Comparison of ENCODE assay signal across 8 cellular contexts in genomic region chr1:34681481-34682451, GRCh38.
DNase-seq lines count a peak whose midpoint lies in the region; FAIRE-seq and TF ChIP-seq lines count a peak whose summit lies in the region.

No MANE protein-coding gene starts in this region.

- no peak for TF ChIP-seq EP300 in esophagus muscularis mucosa (IDR thresholded peaks at IDR 0.05)

- no peak overlapping the region for H3K4me3 Mint-ChIP-seq in activated CD4-positive, alpha-beta T cell treated with anti-CD3 and anti-CD28 coated beads, Interleukin-2, amount 10 ng/mL, durations not matched to agents 24 days and 14 days
- no peak overlapping the region for H3K4me3 Mint-ChIP-seq in neural progenitor cell

- H3K36me3 Mint-ChIP-seq in activated CD4-positive, alpha-beta T cell treated with anti-CD3 and anti-CD28 coated beads, Interleukin-2, amount 10 ng/mL, durations not matched to agents 24 days and 14 days (ENCODE audit: low read depth), result peaks cover 2% of the 10 kb centered on the region
- H3K36me3 Mint-ChIP-seq in neural progenitor cell, result peaks cover 2% of the 10 kb centered on the region

- no peak overlapping the region for H3K4me2 ChIP-seq in neural progenitor cell

- TF ChIP-seq CTCF in 22Rv1 (IDR thresholded peaks at IDR 0.05) (peak; percentile 84), esophagus muscularis mucosa (IDR thresholded peaks at IDR 0.05) (peak; percentile 40 to 77 (median 63)), neural progenitor cell (IDR thresholded peaks at IDR 0.05) (peak; percentile 84)

- FAIRE-seq in G401.6 (lab: Jason Lieb, UNC), result peak; percentile 61

- DNase-seq in NCI-H1694 (lab: John Stamatoyannopoulos, UW) (peak; percentile 53), esophagus muscularis mucosa (ENCODE audit: extremely low spot score) (no peak), neural progenitor cell (ENCODE audit: low spot score) (peak; percentile 62), ureter (ENCODE audit: low spot score) (peak; percentile 60)
- DNase-seq in activated CD4-positive, alpha-beta T cell treated with anti-CD3 and anti-CD28 coated beads, Interleukin-2, amount 10 ng/mL, durations not matched to agents 24 days and 14 days, result peak; percentile 85
- DNase-seq in central memory CD4-positive, alpha-beta T cell, result no peak

- H3K27ac Mint-ChIP-seq in activated CD4-positive, alpha-beta T cell treated with anti-CD3 and anti-CD28 coated beads, Interleukin-2, amount 10 ng/mL, durations not matched to agents 24 days and 14 days, result no peak overlapping the region
- H3K27ac Mint-ChIP-seq in neural progenitor cell, result no peak overlapping the region

- no peak overlapping the region for H2AFZ ChIP-seq in neural progenitor cell (replicated peaks)

- no peak overlapping the region for H3K27ac ChIP-seq in 22Rv1
- no peak overlapping the region for H3K27ac ChIP-seq in esophagus muscularis mucosa (replicated peaks in 1 of 4)
- no peak overlapping the region for H3K27ac ChIP-seq in neural progenitor cell

- intact Hi-C loops in activated CD4-positive, alpha-beta T cell treated with anti-CD3 and anti-CD28 coated beads, Interleukin-2, amount 10 ng/mL, durations not matched to agents 24 days and 14 days (cut with micrococcal nuclease), result no loop called here
- intact Hi-C loops in esophagus muscularis mucosa (cut with DNase I), result no loop called here

- H4K20me1 ChIP-seq in neural progenitor cell (ENCODE audit: low read depth), result no peaks in the 10 kb centered on the region

- H3K4me3 ChIP-seq in esophagus muscularis mucosa, result no peak overlapping the region
- H3K4me3 ChIP-seq in neural progenitor cell, result no peak overlapping the region

- no peak for TF ChIP-seq POLR2A in esophagus muscularis mucosa (IDR thresholded peaks at IDR 0.05; ENCODE audit: low read depth)

- no peaks in the 10 kb centered on the region for H3F3A ChIP-seq in neural progenitor cell (ENCODE audit: low read depth)

- H3K4me1 Mint-ChIP-seq in activated CD4-positive, alpha-beta T cell treated with anti-CD3 and anti-CD28 coated beads, Interleukin-2, amount 10 ng/mL, durations not matched to agents 24 days and 14 days, result peaks cover 9% of the 10 kb centered on the region
- peaks cover 16% of the 10 kb centered on the region for H3K4me1 Mint-ChIP-seq in neural progenitor cell

- H3K9me3 ChIP-seq in esophagus muscularis mucosa (peaks cover 0 to 5% (median 2%) of the 10 kb centered on the region in 4 donors), neural progenitor cell (ENCODE audit: low read depth) (no peaks in the 10 kb centered on the region)

- H3K36me3 ChIP-seq in esophagus muscularis mucosa (no peaks in the 10 kb centered on the region), neural progenitor cell (no peaks in the 10 kb centered on the region)

- H3K79me2 ChIP-seq in neural progenitor cell (ENCODE audit: low read depth), result no peaks in the 10 kb centered on the region

- peaks cover 3% of the 10 kb centered on the region for H3K9me3 Mint-ChIP-seq in activated CD4-positive, alpha-beta T cell treated with anti-CD3 and anti-CD28 coated beads, Interleukin-2, amount 10 ng/mL, durations not matched to agents 24 days and 14 days
- H3K9me3 Mint-ChIP-seq in neural progenitor cell, result peaks cover 10% of the 10 kb centered on the region

- H3K4me1 ChIP-seq in esophagus muscularis mucosa (no peaks in the 10 kb centered on the region), neural progenitor cell (peaks cover 10% of the 10 kb centered on the region)

- no peak overlapping the region for H3K9ac ChIP-seq in neural progenitor cell

- H3K27me3 Mint-ChIP-seq in activated CD4-positive, alpha-beta T cell treated with anti-CD3 and anti-CD28 coated beads, Interleukin-2, amount 10 ng/mL, durations not matched to agents 24 days and 14 days, result peaks cover 11% of the 10 kb centered on the region
- H3K27me3 Mint-ChIP-seq in neural progenitor cell (ENCODE audit: insufficient read depth, low read depth), result peaks cover 2% of the 10 kb centered on the region

- H3K27me3 ChIP-seq in esophagus muscularis mucosa (peaks cover 0 to 26% (median 0%) of the 10 kb centered on the region in 4 donors), neural progenitor cell (no peaks in the 10 kb centered on the region)

- WGBS in esophagus muscularis mucosa, result 58% methylated on average over 2 of the region's 2 CpGs

Comparison
In these comparisons a context has a peak if more than half of its experiments do, and no peak if none do; other contexts are left out.
1. DNase-seq: peak in NCI-H1694 (single experiment), activated CD4-positive, alpha-beta T cell treated with anti-CD3 and anti-CD28 coated beads, Interleukin-2, amount 10 ng/mL, durations not matched to agents 24 days and 14 days (single experiment), neural progenitor cell (single experiment) and ureter (single experiment); none in esophagus muscularis mucosa (single experiment) and central memory CD4-positive, alpha-beta T cell (single experiment).
2. Peak in every context shown above with its lines, with median percentiles within 50 percentile points of each other: CTCF ChIP-seq.